Comparison of ENCODE assay signal across 2 cellular contexts in the genomic region with DNA sequence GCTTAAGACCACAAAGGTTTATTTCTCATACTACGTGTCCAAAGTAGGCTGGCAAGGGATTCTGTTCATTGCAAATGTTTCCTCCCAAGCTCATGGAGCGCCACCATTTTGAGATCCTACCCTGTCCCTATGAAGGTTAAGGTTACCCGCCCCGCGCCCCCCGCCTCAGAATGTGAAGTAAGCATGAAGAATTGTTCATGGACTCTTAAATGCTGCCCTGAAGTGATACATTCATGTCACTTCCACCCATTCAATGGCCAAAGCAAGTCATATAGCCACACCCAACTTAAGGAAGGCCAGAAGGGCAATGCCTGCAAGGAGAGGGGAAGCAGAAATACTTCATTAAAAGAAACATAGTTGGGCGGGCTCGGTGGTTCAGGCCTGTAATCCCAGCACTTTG.
TF ChIP-seq lines count a peak whose summit lies in the region.

No MANE protein-coding gene starts in this region.

TF ChIP-seq in SK-N-SH, 30 proteins besides CTCF, POLR2A, EP300 and RAD21:
- TF ChIP-seq, protein P1, sequence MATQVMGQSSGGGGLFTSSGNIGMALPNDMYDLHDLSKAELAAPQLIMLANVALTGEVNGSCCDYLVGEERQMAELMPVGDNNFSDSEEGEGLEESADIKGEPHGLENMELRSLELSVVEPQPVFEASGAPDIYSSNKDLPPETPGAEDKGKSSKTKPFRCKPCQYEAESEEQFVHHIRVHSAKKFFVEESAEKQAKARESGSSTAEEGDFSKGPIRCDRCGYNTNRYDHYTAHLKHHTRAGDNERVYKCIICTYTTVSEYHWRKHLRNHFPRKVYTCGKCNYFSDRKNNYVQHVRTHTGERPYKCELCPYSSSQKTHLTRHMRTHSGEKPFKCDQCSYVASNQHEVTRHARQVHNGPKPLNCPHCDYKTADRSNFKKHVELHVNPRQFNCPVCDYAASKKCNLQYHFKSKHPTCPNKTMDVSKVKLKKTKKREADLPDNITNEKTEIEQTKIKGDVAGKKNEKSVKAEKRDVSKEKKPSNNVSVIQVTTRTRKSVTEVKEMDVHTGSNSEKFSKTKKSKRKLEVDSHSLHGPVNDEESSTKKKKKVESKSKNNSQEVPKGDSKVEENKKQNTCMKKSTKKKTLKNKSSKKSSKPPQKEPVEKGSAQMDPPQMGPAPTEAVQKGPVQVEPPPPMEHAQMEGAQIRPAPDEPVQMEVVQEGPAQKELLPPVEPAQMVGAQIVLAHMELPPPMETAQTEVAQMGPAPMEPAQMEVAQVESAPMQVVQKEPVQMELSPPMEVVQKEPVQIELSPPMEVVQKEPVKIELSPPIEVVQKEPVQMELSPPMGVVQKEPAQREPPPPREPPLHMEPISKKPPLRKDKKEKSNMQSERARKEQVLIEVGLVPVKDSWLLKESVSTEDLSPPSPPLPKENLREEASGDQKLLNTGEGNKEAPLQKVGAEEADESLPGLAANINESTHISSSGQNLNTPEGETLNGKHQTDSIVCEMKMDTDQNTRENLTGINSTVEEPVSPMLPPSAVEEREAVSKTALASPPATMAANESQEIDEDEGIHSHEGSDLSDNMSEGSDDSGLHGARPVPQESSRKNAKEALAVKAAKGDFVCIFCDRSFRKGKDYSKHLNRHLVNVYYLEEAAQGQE (IDR thresholded peaks at IDR 0.05; ENCODE audit: low read depth, low read length): no peak
- no peak for TF ChIP-seq ELF1 (IDR thresholded peaks at IDR 0.05)
- no peak for TF ChIP-seq SIN3A (IDR thresholded peaks at IDR 0.05; ENCODE audit: borderline replicate concordance, low read depth, low read length)
- no peak for TF ChIP-seq MEF2A (IDR thresholded peaks at IDR 0.05; ENCODE audit: borderline replicate concordance, low read depth)
- TF ChIP-seq, protein P2, sequence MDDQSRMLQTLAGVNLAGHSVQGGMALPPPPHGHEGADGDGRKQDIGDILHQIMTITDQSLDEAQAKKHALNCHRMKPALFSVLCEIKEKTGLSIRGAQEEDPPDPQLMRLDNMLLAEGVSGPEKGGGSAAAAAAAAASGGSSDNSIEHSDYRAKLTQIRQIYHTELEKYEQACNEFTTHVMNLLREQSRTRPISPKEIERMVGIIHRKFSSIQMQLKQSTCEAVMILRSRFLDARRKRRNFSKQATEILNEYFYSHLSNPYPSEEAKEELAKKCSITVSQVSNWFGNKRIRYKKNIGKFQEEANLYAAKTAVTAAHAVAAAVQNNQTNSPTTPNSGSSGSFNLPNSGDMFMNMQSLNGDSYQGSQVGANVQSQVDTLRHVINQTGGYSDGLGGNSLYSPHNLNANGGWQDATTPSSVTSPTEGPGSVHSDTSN (IDR thresholded peaks at IDR 0.05): no peak
- TF ChIP-seq POLR2AphosphoS5 (IDR thresholded peaks at IDR 0.05; ENCODE audit: low read depth, low read length): no peak
- TF ChIP-seq, protein P3, sequence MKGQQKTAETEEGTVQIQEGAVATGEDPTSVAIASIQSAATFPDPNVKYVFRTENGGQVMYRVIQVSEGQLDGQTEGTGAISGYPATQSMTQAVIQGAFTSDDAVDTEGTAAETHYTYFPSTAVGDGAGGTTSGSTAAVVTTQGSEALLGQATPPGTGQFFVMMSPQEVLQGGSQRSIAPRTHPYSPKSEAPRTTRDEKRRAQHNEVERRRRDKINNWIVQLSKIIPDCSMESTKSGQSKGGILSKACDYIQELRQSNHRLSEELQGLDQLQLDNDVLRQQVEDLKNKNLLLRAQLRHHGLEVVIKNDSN (IDR thresholded peaks at IDR 0.05; ENCODE audit: borderline replicate concordance, low read depth): no peak
- no peak for TF ChIP-seq MXI1 (IDR thresholded peaks at IDR 0.05; ENCODE audit: low read depth, low read length)
- TF ChIP-seq JUND (IDR thresholded peaks at IDR 0.05): no peak
- TF ChIP-seq NFIC (IDR thresholded peaks at IDR 0.05; ENCODE audit: borderline replicate concordance): no peak
- TF ChIP-seq RCOR1 (IDR thresholded peaks at IDR 0.05; ENCODE audit: low read length): no peak
- TF ChIP-seq GATA2 (CRISPR knock-in tag; IDR thresholded peaks at IDR 0.05): no peak
- no peak for TF ChIP-seq RXRA (IDR thresholded peaks at IDR 0.05; ENCODE audit: borderline replicate concordance, low read depth)
- TF ChIP-seq, protein P4, sequence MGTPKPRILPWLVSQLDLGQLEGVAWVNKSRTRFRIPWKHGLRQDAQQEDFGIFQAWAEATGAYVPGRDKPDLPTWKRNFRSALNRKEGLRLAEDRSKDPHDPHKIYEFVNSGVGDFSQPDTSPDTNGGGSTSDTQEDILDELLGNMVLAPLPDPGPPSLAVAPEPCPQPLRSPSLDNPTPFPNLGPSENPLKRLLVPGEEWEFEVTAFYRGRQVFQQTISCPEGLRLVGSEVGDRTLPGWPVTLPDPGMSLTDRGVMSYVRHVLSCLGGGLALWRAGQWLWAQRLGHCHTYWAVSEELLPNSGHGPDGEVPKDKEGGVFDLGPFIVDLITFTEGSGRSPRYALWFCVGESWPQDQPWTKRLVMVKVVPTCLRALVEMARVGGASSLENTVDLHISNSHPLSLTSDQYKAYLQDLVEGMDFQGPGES (IDR thresholded peaks at IDR 0.05; ENCODE audit: low read depth, low read length): no peak
- no peak for TF ChIP-seq NRF1 (IDR thresholded peaks at IDR 0.05; ENCODE audit: low read depth, low read length)
- TF ChIP-seq GABPA (IDR thresholded peaks at IDR 0.05; ENCODE audit: low read depth): no peak
- TF ChIP-seq TEAD4 (IDR thresholded peaks at IDR 0.05; ENCODE audit: borderline replicate concordance, insufficient read depth): no peak

TF ChIP-seq in SK-N-SH treated with all-trans-retinoic acid at 6 μM for 48 hours, 23 proteins besides CTCF, POLR2A, EP300 and RAD21 (continued from another document):
- TF ChIP-seq TOX (CRISPR knock-in tag; IDR thresholded peaks at IDR 0.05; ENCODE audit: borderline replicate concordance): no peak
- TF ChIP-seq, protein P5, sequence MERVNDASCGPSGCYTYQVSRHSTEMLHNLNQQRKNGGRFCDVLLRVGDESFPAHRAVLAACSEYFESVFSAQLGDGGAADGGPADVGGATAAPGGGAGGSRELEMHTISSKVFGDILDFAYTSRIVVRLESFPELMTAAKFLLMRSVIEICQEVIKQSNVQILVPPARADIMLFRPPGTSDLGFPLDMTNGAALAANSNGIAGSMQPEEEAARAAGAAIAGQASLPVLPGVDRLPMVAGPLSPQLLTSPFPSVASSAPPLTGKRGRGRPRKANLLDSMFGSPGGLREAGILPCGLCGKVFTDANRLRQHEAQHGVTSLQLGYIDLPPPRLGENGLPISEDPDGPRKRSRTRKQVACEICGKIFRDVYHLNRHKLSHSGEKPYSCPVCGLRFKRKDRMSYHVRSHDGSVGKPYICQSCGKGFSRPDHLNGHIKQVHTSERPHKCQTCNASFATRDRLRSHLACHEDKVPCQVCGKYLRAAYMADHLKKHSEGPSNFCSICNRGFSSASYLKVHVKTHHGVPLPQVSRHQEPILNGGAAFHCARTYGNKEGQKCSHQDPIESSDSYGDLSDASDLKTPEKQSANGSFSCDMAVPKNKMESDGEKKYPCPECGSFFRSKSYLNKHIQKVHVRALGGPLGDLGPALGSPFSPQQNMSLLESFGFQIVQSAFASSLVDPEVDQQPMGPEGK (CRISPR knock-in tag; IDR thresholded peaks at IDR 0.05; ENCODE audit: borderline replicate concordance): no peak
- no peak for TF ChIP-seq ZFP3 (CRISPR knock-in tag; IDR thresholded peaks at IDR 0.05)
- TF ChIP-seq, protein P6, sequence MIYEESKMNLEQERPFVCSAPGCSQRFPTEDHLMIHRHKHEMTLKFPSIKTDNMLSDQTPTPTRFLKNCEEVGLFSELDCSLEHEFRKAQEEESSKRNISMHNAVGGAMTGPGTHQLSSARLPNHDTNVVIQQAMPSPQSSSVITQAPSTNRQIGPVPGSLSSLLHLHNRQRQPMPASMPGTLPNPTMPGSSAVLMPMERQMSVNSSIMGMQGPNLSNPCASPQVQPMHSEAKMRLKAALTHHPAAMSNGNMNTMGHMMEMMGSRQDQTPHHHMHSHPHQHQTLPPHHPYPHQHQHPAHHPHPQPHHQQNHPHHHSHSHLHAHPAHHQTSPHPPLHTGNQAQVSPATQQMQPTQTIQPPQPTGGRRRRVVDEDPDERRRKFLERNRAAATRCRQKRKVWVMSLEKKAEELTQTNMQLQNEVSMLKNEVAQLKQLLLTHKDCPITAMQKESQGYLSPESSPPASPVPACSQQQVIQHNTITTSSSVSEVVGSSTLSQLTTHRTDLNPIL (CRISPR knock-in tag; IDR thresholded peaks at IDR 0.05; ENCODE audit: low read depth): no peak
- TF ChIP-seq, protein P7, sequence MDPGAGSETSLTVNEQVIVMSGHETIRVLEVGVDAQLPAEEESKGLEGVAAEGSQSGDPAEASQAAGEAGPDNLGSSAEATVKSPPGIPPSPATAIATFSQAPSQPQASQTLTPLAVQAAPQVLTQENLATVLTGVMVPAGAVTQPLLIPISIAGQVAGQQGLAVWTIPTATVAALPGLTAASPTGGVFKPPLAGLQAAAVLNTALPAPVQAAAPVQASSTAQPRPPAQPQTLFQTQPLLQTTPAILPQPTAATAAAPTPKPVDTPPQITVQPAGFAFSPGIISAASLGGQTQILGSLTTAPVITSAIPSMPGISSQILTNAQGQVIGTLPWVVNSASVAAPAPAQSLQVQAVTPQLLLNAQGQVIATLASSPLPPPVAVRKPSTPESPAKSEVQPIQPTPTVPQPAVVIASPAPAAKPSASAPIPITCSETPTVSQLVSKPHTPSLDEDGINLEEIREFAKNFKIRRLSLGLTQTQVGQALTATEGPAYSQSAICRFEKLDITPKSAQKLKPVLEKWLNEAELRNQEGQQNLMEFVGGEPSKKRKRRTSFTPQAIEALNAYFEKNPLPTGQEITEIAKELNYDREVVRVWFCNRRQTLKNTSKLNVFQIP (CRISPR knock-in tag; IDR thresholded peaks at IDR 0.05; ENCODE audit: borderline replicate concordance, low read depth): no peak
- TF ChIP-seq ZNF565 (CRISPR knock-in tag; conservative IDR thresholded peaks at IDR 0.05; ENCODE audit: low read depth): no peak
- no peak for TF ChIP-seq OSR1 (CRISPR knock-in tag; IDR thresholded peaks at IDR 0.05)
- no peak for TF ChIP-seq PPARA (CRISPR knock-in tag; IDR thresholded peaks at IDR 0.05; ENCODE audit: borderline replicate concordance)
- TF ChIP-seq ZFP30 (CRISPR knock-in tag; IDR thresholded peaks at IDR 0.05): no peak
- TF ChIP-seq, protein P8, sequence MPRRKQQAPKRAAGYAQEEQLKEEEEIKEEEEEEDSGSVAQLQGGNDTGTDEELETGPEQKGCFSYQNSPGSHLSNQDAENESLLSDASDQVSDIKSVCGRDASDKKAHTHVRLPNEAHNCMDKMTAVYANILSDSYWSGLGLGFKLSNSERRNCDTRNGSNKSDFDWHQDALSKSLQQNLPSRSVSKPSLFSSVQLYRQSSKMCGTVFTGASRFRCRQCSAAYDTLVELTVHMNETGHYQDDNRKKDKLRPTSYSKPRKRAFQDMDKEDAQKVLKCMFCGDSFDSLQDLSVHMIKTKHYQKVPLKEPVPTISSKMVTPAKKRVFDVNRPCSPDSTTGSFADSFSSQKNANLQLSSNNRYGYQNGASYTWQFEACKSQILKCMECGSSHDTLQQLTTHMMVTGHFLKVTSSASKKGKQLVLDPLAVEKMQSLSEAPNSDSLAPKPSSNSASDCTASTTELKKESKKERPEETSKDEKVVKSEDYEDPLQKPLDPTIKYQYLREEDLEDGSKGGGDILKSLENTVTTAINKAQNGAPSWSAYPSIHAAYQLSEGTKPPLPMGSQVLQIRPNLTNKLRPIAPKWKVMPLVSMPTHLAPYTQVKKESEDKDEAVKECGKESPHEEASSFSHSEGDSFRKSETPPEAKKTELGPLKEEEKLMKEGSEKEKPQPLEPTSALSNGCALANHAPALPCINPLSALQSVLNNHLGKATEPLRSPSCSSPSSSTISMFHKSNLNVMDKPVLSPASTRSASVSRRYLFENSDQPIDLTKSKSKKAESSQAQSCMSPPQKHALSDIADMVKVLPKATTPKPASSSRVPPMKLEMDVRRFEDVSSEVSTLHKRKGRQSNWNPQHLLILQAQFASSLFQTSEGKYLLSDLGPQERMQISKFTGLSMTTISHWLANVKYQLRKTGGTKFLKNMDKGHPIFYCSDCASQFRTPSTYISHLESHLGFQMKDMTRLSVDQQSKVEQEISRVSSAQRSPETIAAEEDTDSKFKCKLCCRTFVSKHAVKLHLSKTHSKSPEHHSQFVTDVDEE (CRISPR knock-in tag; IDR thresholded peaks at IDR 0.05): no peak
